17 cellular contexts compared by ENCODE assay signal in genomic region chr3:56595956-56596355, GRCh38.
"Had no signal": no experiment of that assay in that cellular context is flagged by ENCODE, and none has a peak within 500 bp of the region (broad histone marks: within the 10 kb centered on the region; RNA-seq: fewer than 3 reads in every experiment).

No MANE protein-coding gene starts in this region.

- DNase-seq: activated B cell treated with CpG ODN at 0.5 μM for 24 hours; activated CD4-positive, alpha-beta T cell treated with anti-CD3 and anti-CD28 coated beads for 48 hours; activated naive CD8-positive, alpha-beta T cell treated with anti-CD3 and anti-CD28 coated beads, Interleukin-2, amount 10 ng/mL, durations not matched to agents 7 days and 5 days; body of pancreas; caudate nucleus; foreskin melanocyte; glutamatergic neuron; hippocampal formation; left cardiac atrium; lower lobe of right lung; stimulated activated CD4-positive, alpha-beta T cell treated with anti-CD3 and anti-CD28 coated beads, Interleukin-4, amount 100 ng/mL, for 4 hours; stimulated activated naive B cell treated with anti-CD40 and anti-IgM and Interleukin-4, amounts not matched to agents 10 μg/mL and 1 μg/mL and 100 μg/mL, for 72 hours; thyroid gland had no signal

- H3K27ac Mint-ChIP-seq: activated B cell treated with CpG ODN at 0.5 μM for 24 hours; activated naive CD8-positive, alpha-beta T cell treated with anti-CD3 and anti-CD28 coated beads, Interleukin-2, amount 10 ng/mL, durations not matched to agents 7 days and 5 days; activated T-helper 2 cell treated with anti-CD3 and anti-CD28 coated beads, Interferon-gamma antibody, Interleukin-2, Interleukin-4, amounts not matched to agents 10 μg/mL and 5 μg/mL and 100 μg/mL, durations not matched to agents 14 hours and 24 hours and 36 hours; natural killer cell treated with Interleukin-12 subunit alpha and Interleukin-12 subunit beta and Interleukin-15 and Interleukin-18, amount 100 ng/mL, for 72 hours; stimulated activated naive B cell treated with anti-CD40 and anti-IgM and Interleukin-4, amounts not matched to agents 10 μg/mL and 1 μg/mL and 100 μg/mL, for 72 hours had no signal

- H3K4me3 Mint-ChIP-seq: activated B cell treated with CpG ODN at 0.5 μM for 24 hours; activated naive CD8-positive, alpha-beta T cell treated with anti-CD3 and anti-CD28 coated beads, Interleukin-2, amount 10 ng/mL, durations not matched to agents 7 days and 5 days; natural killer cell treated with Interleukin-12 subunit alpha and Interleukin-12 subunit beta and Interleukin-15 and Interleukin-18, amount 100 ng/mL, for 72 hours; stimulated activated naive B cell treated with anti-CD40 and anti-IgM and Interleukin-4, amounts not matched to agents 10 μg/mL and 1 μg/mL and 100 μg/mL, for 72 hours had no signal

- ATAC-seq: body of pancreas; left cardiac atrium; lower lobe of right lung; natural killer cell treated with Interleukin-12 subunit alpha and Interleukin-12 subunit beta and Interleukin-15 and Interleukin-18, amount 100 ng/mL, for 72 hours; pancreas; sciatic nerve; stimulated activated naive B cell treated with anti-CD40 and anti-IgM and Interleukin-4, amounts not matched to agents 10 μg/mL and 1 μg/mL and 100 μg/mL, for 72 hours had no signal

- H3K9me3 Mint-ChIP-seq: natural killer cell treated with Interleukin-12 subunit alpha and Interleukin-12 subunit beta and Interleukin-15 and Interleukin-18, amount 100 ng/mL, for 72 hours had no signal

- H3K27me3 Mint-ChIP-seq: activated B cell treated with CpG ODN at 0.5 μM for 24 hours; activated naive CD8-positive, alpha-beta T cell treated with anti-CD3 and anti-CD28 coated beads, Interleukin-2, amount 10 ng/mL, durations not matched to agents 7 days and 5 days; natural killer cell treated with Interleukin-12 subunit alpha and Interleukin-12 subunit beta and Interleukin-15 and Interleukin-18, amount 100 ng/mL, for 72 hours; stimulated activated naive B cell treated with anti-CD40 and anti-IgM and Interleukin-4, amounts not matched to agents 10 μg/mL and 1 μg/mL and 100 μg/mL, for 72 hours had no signal
